In genomic region chr14:88785911-88786310, GRCh38 we compare ENCODE assay signal across 28 cellular contexts. TPM values are rescaled to one million over a fixed set of nuclear protein-coding genes. Genes with fewer than 3 reads are reported as not detected.
"Had no signal": no experiment of that assay in that cellular context is flagged by ENCODE, and none has a peak within 500 bp of the region (broad histone marks: within the 10 kb centered on the region; RNA-seq: fewer than 3 reads in every experiment).

No MANE protein-coding gene starts in this region.

- H3K27ac Mint-ChIP-seq: dendritic cell treated with granulocyte-macrophage colony-stimulating factor and Interleukin-4, amounts not matched to agents 40 ng/mL and 50 ng/mL, for 4 days; effector memory CD8-positive, alpha-beta T cell; endodermal cell had no signal

- H3K79me2 ChIP-seq: hepatocyte had no signal

- DNase-seq: colonic mucosa; cortex of kidney; dermis blood vessel endothelial cell; dorsolateral prefrontal cortex; effector CD4-positive, alpha-beta T cell; effector CD8-positive, alpha-beta T cell; effector memory CD4-positive, alpha-beta T cell; effector memory CD8-positive, alpha-beta T cell; endodermal cell; erythroblast; esophagus squamous epithelium; foreskin fibroblast; foreskin keratinocyte; foreskin melanocyte; gastrocnemius medialis; glutamatergic neuron; head of caudate nucleus; heart left ventricle; heart right ventricle had no signal

- H3K36me3 ChIP-seq: colonic mucosa, esophagus muscularis mucosa, esophagus squamous epithelium, gastrocnemius medialis, gastroesophageal sphincter, heart left ventricle, heart right ventricle had no signal

- H3K4me1 ChIP-seq: colonic mucosa, esophagus squamous epithelium, foreskin keratinocyte, gastrocnemius medialis, heart left ventricle, heart right ventricle had no signal

- H3K27me3 ChIP-seq: colonic mucosa, dorsolateral prefrontal cortex, esophagus muscularis mucosa, esophagus squamous epithelium, gastroesophageal sphincter had no signal

- H2AFZ ChIP-seq: hepatocyte had no signal

- ATAC-seq: effector memory CD8-positive, alpha-beta T cell; esophagus mucosa; foreskin keratinocyte; gastrocnemius medialis; gastroesophageal sphincter; heart left ventricle; heart right ventricle had no signal

- H3K4me3 ChIP-seq: colonic mucosa, coronary artery, dorsolateral prefrontal cortex, esophagus muscularis mucosa, esophagus squamous epithelium, gastrocnemius medialis, gastroesophageal sphincter, heart left ventricle, heart right ventricle, hepatocyte had no signal

- H3K9me3 ChIP-seq: colonic mucosa, esophagus muscularis mucosa, gastrocnemius medialis, gastroesophageal sphincter had no signal

- H3K27ac ChIP-seq: colonic mucosa, coronary artery, dorsolateral prefrontal cortex, epithelial cell of prostate, esophagus muscularis mucosa, esophagus squamous epithelium, foreskin keratinocyte, gastrocnemius medialis, gastroesophageal sphincter, heart left ventricle, heart right ventricle, hepatocyte had no signal

- H3K4me2 ChIP-seq: hepatocyte had no signal

- H3K4me3 Mint-ChIP-seq: dendritic cell treated with granulocyte-macrophage colony-stimulating factor and Interleukin-4, amounts not matched to agents 40 ng/mL and 50 ng/mL, for 4 days; effector memory CD8-positive, alpha-beta T cell; endodermal cell had no signal

RNA-seq across cellular contexts. Expression of gene EML5, which starts 6.8 kb away (rescaled TPM):
- total RNA-seq: endothelial cell of umbilical vein, glomerular endothelial cell had no signal
- polyA plus RNA-seq: endothelial cell of umbilical vein, hepatocyte had no signal
